In the genomic region with DNA sequence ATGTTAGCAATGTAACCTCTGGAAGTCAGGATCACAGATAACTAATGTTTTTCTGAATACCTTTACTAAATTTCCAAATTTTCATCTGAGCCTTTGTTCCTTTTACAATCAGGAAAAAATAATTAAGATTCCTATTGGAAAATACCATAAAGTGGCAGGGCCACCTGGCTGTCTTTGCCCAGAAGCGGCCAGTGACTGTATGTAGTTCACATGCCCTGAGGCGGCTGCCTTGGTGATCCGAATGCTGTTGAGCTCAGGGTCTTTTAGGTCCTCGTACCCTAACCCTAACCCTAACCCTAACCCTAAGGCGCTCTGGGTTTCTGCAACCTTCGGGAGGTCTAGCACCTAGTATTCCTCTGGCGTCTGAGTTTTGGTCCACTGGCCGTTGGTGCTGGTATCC, we compare ENCODE assay signal across 22 cellular contexts. TPM values are rescaled to one million over a fixed set of nuclear protein-coding genes. Genes with fewer than 3 reads are reported as not detected.
DNase-seq lines count a peak whose midpoint lies in the region; ATAC-seq, FAIRE-seq and TF ChIP-seq lines count a peak whose summit lies in the region.
"Had no signal": no experiment of that assay in that cellular context is flagged by ENCODE, and none has a peak within 500 bp of the region (broad histone marks: within the 10 kb centered on the region; RNA-seq: fewer than 3 reads in every experiment).

No MANE protein-coding gene starts in this region.

- DNase-seq in D341Med (ENCODE audit: low spot score) (peak; percentile 9), astrocyte of the hippocampus (ENCODE audit: low read depth, low spot score) (peak; percentile 67), endothelial cell of umbilical vein (ENCODE audit: low read depth, low spot score) (no peak), trophoblast cell (peak; percentile 30 to 75), DMS153 treated with DMSO at 0.1 percent for 48 hours (lab: John Stamatoyannopoulos, UW; ENCODE audit: unreplicated experiment) (no peak), NCI-H146 (lab: John Stamatoyannopoulos, UW) (no peak), transverse colon (no peak)
- DNase-seq: ACHN; BE2C; C1 segment of cervical spinal cord; CD4-positive, CD25-positive, alpha-beta regulatory T cell; CD8-positive, alpha-beta memory T cell; COR-L47; DMS53; DND-41; EL; H9 had no signal

- H3K9me1 ChIP-seq in endothelial cell of umbilical vein (replicated peaks; ENCODE audit: control insufficient read depth, extremely low read depth, insufficient read depth, low read length), result no peaks in the 10 kb centered on the region

- H2BK5ac ChIP-seq in trophoblast cell (ENCODE audit: low read depth, low read length, poor library complexity), result no peak overlapping the region

- no peaks in the 10 kb centered on the region for H3K79me1 ChIP-seq in trophoblast cell (ENCODE audit: low read length)

- H2BK120ac ChIP-seq in trophoblast cell (ENCODE audit: insufficient read depth, low read length, poor library complexity), result no peak overlapping the region

- CTCF ChIA-PET in endothelial cell of umbilical vein (lab: Charles Lee), result no interaction called here

- FAIRE-seq in endothelial cell of umbilical vein (lab: Jason Lieb, UNC), result peak; percentile 49
- FAIRE-seq: A204.1, GM12878, GM19239, H1 had no signal

- H4K12ac ChIP-seq in trophoblast cell (ENCODE audit: low read depth, low read length), result no peak overlapping the region

- H3K4me1 ChIP-seq in endothelial cell of umbilical vein (ENCODE audit: control insufficient read depth, extremely low read depth, insufficient read depth, low read length), result no peaks in the 10 kb centered on the region
- H3K4me1 ChIP-seq in trophoblast cell (ENCODE audit: control insufficient read depth in 1 of 2, insufficient read depth in 2 of 2, low read length in 2 of 2), result peaks cover 0 to 6% of the 10 kb centered on the region in 2 experiments
- peaks cover 0 to 10% (median 4%) of the 10 kb centered on the region in 4 donors for H3K4me1 ChIP-seq in transverse colon
- H3K4me1 ChIP-seq: BE2C had no signal

- H4K20me1 ChIP-seq in endothelial cell of umbilical vein (replicated peaks; ENCODE audit: control insufficient read depth, extremely low read depth, insufficient read depth, low read length), result no peaks in the 10 kb centered on the region

- TF ChIP-seq CTCF in endothelial cell of umbilical vein (IDR thresholded peaks at IDR 0.05; ENCODE audit: extremely low read depth in 1 of 2, insufficient read depth in 1 of 2, low read depth in 1 of 2, low read length in 2 of 2) (no peak), transverse colon (IDR thresholded peaks at IDR 0.05) (no peak)

- H3K23ac ChIP-seq in trophoblast cell (ENCODE audit: low read length), result no peak overlapping the region

- POLR2A ChIA-PET in endothelial cell of umbilical vein (lab: Charles Lee), result no interaction called here

- no peak overlapping the region for H4K91ac ChIP-seq in trophoblast cell (ENCODE audit: low read depth, low read length)

- H3K4ac ChIP-seq in trophoblast cell (ENCODE audit: low read depth, low read length), result no peak overlapping the region

- TF ChIP-seq POLR2A in endothelial cell of umbilical vein (IDR thresholded peaks at IDR 0.05; ENCODE audit: low read depth, low read length) (no peak), transverse colon (IDR thresholded peaks at IDR 0.05) (no peak)

- intact Hi-C loops in endothelial cell of umbilical vein (cut with micrococcal nuclease), result loop anchor here (5.0 kb wide), 1 partner anchor 222 kb away; a partner anchor contains a TSS
- intact Hi-C loops in transverse colon (cut with DNase I; ENCODE audit: low total_unique reads), result loop anchor here (5.0 kb wide), 1 partner anchor 167 kb away; no protein-coding TSS in a partner anchor

- peaks cover 0 to 7% of the 10 kb centered on the region in 2 experiments for H3K36me3 ChIP-seq in endothelial cell of umbilical vein (ENCODE audit: control insufficient read depth in 2 of 2, extremely low read depth in 1 of 2, insufficient read depth in 2 of 2, low read length in 2 of 2)
- H3K36me3 ChIP-seq in trophoblast cell (ENCODE audit: control insufficient read depth in 1 of 2, insufficient read depth in 2 of 2, low read length in 2 of 2), result peaks cover 12 to 13% of the 10 kb centered on the region in 2 experiments
- no peaks in the 10 kb centered on the region for H3K36me3 ChIP-seq in transverse colon
- H3K36me3 ChIP-seq: BE2C had no signal

- H3K79me2 ChIP-seq in endothelial cell of umbilical vein (ENCODE audit: control insufficient read depth, insufficient read depth, low read length) (no peaks in the 10 kb centered on the region), trophoblast cell (ENCODE audit: control insufficient read depth, insufficient read depth, low read length, poor library complexity) (no peaks in the 10 kb centered on the region)

- H2AK5ac ChIP-seq in trophoblast cell (ENCODE audit: low read length), result no peak overlapping the region

- WGBS in trophoblast cell (ENCODE audit: extremely low coverage, insufficient coverage, insufficient read length), result no CpG with 5 or more reads among the region's 8 CpGs
- WGBS in transverse colon (ENCODE audit: low coverage in 1 of 2), 2 donors, result 83 to 88% methylated on average over 6 to 8 of the region's 8 CpGs

- H3K9ac ChIP-seq in endothelial cell of umbilical vein (replicated peaks; ENCODE audit: extremely low read depth, insufficient read depth, low read length), result no peak overlapping the region
- H3K9ac ChIP-seq in trophoblast cell (ENCODE audit: low read length), result no peak overlapping the region

- BruUV-seq in endothelial cell of umbilical vein (replicated peaks; lab: Mats Ljungman, UMichigan), result no TSS peak

- no peaks in the 10 kb centered on the region for H3K9me3 ChIP-seq in endothelial cell of umbilical vein (replicated peaks; ENCODE audit: control insufficient read depth, insufficient read depth, low read length)
- H3K9me3 ChIP-seq in trophoblast cell (ENCODE audit: insufficient read depth, low read depth, low read length), result no peaks in the 10 kb centered on the region
- no peaks in the 10 kb centered on the region for H3K9me3 ChIP-seq in transverse colon
- H3K9me3 ChIP-seq: BE2C had no signal

- no peak overlapping the region for H4K8ac ChIP-seq in trophoblast cell (ENCODE audit: low read depth, low read length)

- no peak for ATAC-seq in HG03039 (IDR thresholded peaks at IDR 0.05; ENCODE audit: unreplicated experiment)
- ATAC-seq: GM12878 had no signal

- H3K4me2 ChIP-seq in endothelial cell of umbilical vein (ENCODE audit: insufficient read depth, low read length), result no peak overlapping the region
- H3K4me2 ChIP-seq in trophoblast cell (ENCODE audit: low read length), result no peak overlapping the region

- H3K18ac ChIP-seq in trophoblast cell (ENCODE audit: low read length), result no peak overlapping the region

- no peak overlapping the region for H2AFZ ChIP-seq in endothelial cell of umbilical vein (ENCODE audit: low read depth, low read length)
- no peak overlapping the region for H2AFZ ChIP-seq in trophoblast cell (ENCODE audit: insufficient read depth, low read length, poor library complexity)

- no peak for TF ChIP-seq EP300 in transverse colon (IDR thresholded peaks at IDR 0.05; ENCODE audit: low read depth)

- H3K27me3 ChIP-seq in endothelial cell of umbilical vein (ENCODE audit: control insufficient read depth in 2 of 2, insufficient read depth in 2 of 2, low read length in 2 of 2) (no peaks in the 10 kb centered on the region), trophoblast cell (ENCODE audit: insufficient read depth, low read length) (no peaks in the 10 kb centered on the region), transverse colon (no peaks in the 10 kb centered on the region)
- H3K27me3 ChIP-seq: BE2C had no signal

- H3K14ac ChIP-seq in trophoblast cell (ENCODE audit: low read length), result no peak overlapping the region

- no peak overlapping the region for H3K4me3 ChIP-seq in endothelial cell of umbilical vein (replicated peaks in 1 of 3; ENCODE audit: insufficient read depth in 1 of 3, low read depth in 1 of 3, low read length in 3 of 3)
- H3K4me3 ChIP-seq in trophoblast cell (ENCODE audit: low read depth, low read length), result no peak overlapping the region
- H3K4me3 ChIP-seq in transverse colon, result no peak overlapping the region
- H3K4me3 ChIP-seq: GM12878 had no signal

- dilution Hi-C loops in endothelial cell of umbilical vein (cut with MboI; ENCODE audit: extremely low pct_ligation_motif_present, low sequenced_read_pairs), result no loop called here

- H3K27ac ChIP-seq in endothelial cell of umbilical vein (ENCODE audit: insufficient read depth, low read depth, low read length) (no peak overlapping the region), trophoblast cell (ENCODE audit: low read depth, low read length) (no peak overlapping the region), transverse colon (no peak overlapping the region)

- no peak overlapping the region for H2BK12ac ChIP-seq in trophoblast cell (ENCODE audit: low read length)

- in situ Hi-C loops in transverse colon (cut with MboI; ENCODE audit: low pct_ligation_motif_present in 1 of 4, low pct_unique_long_range_greater_than_20kb in 1 of 4, low sequenced_read_pairs in 3 of 4), result loop anchor here in 2 of 4 donors (10.0 to 25.0 kb wide), 3 partner anchors 169 to 203 kb away; no protein-coding TSS in a partner anchor

TF ChIP-seq in endothelial cell of umbilical vein, 7 proteins besides CTCF, POLR2A, EP300 and RAD21 (continues in another document):
- TF ChIP-seq, protein P1, sequence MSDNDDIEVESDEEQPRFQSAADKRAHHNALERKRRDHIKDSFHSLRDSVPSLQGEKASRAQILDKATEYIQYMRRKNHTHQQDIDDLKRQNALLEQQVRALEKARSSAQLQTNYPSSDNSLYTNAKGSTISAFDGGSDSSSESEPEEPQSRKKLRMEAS (IDR thresholded peaks at IDR 0.05; ENCODE audit: insufficient read depth, insufficient read length), result no peak
- TF ChIP-seq POLR2AphosphoS5 (IDR thresholded peaks at IDR 0.05; ENCODE audit: insufficient read depth, low read depth, low read length), result no peak
- no peak for TF ChIP-seq EZH2 (IDR thresholded peaks at IDR 0.05; ENCODE audit: borderline replicate concordance, low read depth, low read length, severe bottlenecking)
- TF ChIP-seq FOS (IDR thresholded peaks at IDR 0.05; ENCODE audit: borderline replicate concordance, insufficient read depth, low read length), result no peak
- no peak for TF ChIP-seq GATA2 (IDR thresholded peaks at IDR 0.05; ENCODE audit: insufficient read depth, insufficient read length, low read depth, low read length)
- no peak for TF ChIP-seq MYC (IDR thresholded peaks at IDR 0.05; ENCODE audit: low read depth, low read length)

RNA-seq across cellular contexts. Expression of a gene that starts 8.5 kb away (rescaled TPM):
- total RNA-seq in endothelial cell of umbilical vein (33.4 and 40.2 TPM in 2 replicates), transverse colon (10 to 100 TPM; 24.3 to 43.5 (median 33.3) TPM)
- 23.6 and 29.1 TPM in 2 replicates for polyA plus RNA-seq in endothelial cell of umbilical vein
- 23.4 and 26.7 TPM in 2 replicates for polyA plus RNA-seq in endothelial cell of umbilical vein (2011; cell fraction: cytosol; rRNA removed)
- polyA plus RNA-seq in endothelial cell of umbilical vein (2011; cell fraction: nucleus; rRNA removed), result 37.7 and 42.1 TPM in 2 replicates
- 26.1 and 27.9 TPM in 2 replicates for polyA plus RNA-seq in endothelial cell of umbilical vein (2012)
- polyA minus RNA-seq in endothelial cell of umbilical vein, result 37.5 and 39.3 TPM in 2 replicates
- polyA minus RNA-seq in endothelial cell of umbilical vein (2011; cell fraction: cytosol; rRNA and poly(A)+ RNA removed), result 10.3 TPM
- 26.4 and 28.7 TPM in 2 replicates for polyA minus RNA-seq in endothelial cell of umbilical vein (2011; cell fraction: nucleus; rRNA and poly(A)+ RNA removed)
- polyA plus RNA-seq in trophoblast cell (2013), result 35.4 and 35.7 TPM in 2 replicates

Comparison
In these comparisons a context has a peak if more than half of its experiments do, and no peak if none do; other contexts are left out.
1. DNase-seq: peak in D341Med (single experiment), astrocyte of the hippocampus (single experiment) and trophoblast cell (2 of 2); none in endothelial cell of umbilical vein (single experiment), DMS153 treated with DMSO at 0.1 percent for 48 hours (single experiment), NCI-H146 (single experiment) and transverse colon (single experiment).